2 cellular contexts compared by ENCODE assay signal in the genomic region with DNA sequence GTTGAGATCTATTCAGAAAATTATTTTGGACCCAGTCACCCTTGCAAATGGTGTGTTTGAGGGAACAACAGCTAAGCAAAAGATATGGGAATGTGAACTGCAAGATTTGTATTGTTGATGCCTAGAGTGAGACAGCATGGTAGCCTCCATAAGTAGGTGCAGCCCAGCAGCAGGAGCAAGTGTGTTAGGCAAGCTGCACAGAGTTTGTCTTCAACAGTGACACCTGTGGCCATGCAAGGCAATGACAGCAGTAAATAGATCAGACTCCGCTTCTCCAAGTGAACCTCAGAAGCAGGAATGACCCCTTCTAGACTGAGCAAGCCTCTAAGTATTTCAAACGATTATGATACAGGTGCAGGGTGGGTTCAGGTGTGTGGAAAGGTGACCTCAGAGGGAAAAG.
TF ChIP-seq lines count a peak whose summit lies in the region.

No MANE protein-coding gene starts in this region.

TF ChIP-seq in SK-N-SH, 30 proteins besides CTCF, POLR2A, EP300 and RAD21 (continued from another document):
- TF ChIP-seq, protein P1, sequence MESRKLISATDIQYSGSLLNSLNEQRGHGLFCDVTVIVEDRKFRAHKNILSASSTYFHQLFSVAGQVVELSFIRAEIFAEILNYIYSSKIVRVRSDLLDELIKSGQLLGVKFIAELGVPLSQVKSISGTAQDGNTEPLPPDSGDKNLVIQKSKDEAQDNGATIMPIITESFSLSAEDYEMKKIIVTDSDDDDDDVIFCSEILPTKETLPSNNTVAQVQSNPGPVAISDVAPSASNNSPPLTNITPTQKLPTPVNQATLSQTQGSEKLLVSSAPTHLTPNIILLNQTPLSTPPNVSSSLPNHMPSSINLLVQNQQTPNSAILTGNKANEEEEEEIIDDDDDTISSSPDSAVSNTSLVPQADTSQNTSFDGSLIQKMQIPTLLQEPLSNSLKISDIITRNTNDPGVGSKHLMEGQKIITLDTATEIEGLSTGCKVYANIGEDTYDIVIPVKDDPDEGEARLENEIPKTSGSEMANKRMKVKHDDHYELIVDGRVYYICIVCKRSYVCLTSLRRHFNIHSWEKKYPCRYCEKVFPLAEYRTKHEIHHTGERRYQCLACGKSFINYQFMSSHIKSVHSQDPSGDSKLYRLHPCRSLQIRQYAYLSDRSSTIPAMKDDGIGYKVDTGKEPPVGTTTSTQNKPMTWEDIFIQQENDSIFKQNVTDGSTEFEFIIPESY (IDR thresholded peaks at IDR 0.05; ENCODE audit: borderline replicate concordance, low read depth), result no peak
- TF ChIP-seq TCF12 (IDR thresholded peaks at IDR 0.05) (no peak), NRF1 (IDR thresholded peaks at IDR 0.05; ENCODE audit: low read depth, low read length) (no peak), FOXJ3 (CRISPR knock-in tag; IDR thresholded peaks at IDR 0.05) (no peak), FOSL2 (IDR thresholded peaks at IDR 0.05; ENCODE audit: borderline replicate concordance, low read depth) (no peak), ELF1 (IDR thresholded peaks at IDR 0.05) (no peak), GATA2 (CRISPR knock-in tag; IDR thresholded peaks at IDR 0.05) (no peak), REST (IDR thresholded peaks at IDR 0.05; ENCODE audit: low read depth, low read length) (no peak), POLR2AphosphoS5 (IDR thresholded peaks at IDR 0.05; ENCODE audit: low read depth, low read length) (no peak), JUND (IDR thresholded peaks at IDR 0.05) (no peak), TAF1 (IDR thresholded peaks at IDR 0.05; ENCODE audit: borderline replicate concordance, low read depth, low read length) (no peak), IRF3 (IDR thresholded peaks at IDR 0.05; ENCODE audit: low read depth, low read length) (no peak), RFX5 (IDR thresholded peaks at IDR 0.05; ENCODE audit: low read length) (no peak), NFIC (IDR thresholded peaks at IDR 0.05; ENCODE audit: borderline replicate concordance) (no peak), MEF2A (IDR thresholded peaks at IDR 0.05; ENCODE audit: borderline replicate concordance, low read depth) (no peak)

TF ChIP-seq in SK-N-SH treated with all-trans-retinoic acid at 6 μM for 48 hours, 23 proteins besides CTCF, POLR2A, EP300 and RAD21 (continued from another document):
- TF ChIP-seq, protein P2, sequence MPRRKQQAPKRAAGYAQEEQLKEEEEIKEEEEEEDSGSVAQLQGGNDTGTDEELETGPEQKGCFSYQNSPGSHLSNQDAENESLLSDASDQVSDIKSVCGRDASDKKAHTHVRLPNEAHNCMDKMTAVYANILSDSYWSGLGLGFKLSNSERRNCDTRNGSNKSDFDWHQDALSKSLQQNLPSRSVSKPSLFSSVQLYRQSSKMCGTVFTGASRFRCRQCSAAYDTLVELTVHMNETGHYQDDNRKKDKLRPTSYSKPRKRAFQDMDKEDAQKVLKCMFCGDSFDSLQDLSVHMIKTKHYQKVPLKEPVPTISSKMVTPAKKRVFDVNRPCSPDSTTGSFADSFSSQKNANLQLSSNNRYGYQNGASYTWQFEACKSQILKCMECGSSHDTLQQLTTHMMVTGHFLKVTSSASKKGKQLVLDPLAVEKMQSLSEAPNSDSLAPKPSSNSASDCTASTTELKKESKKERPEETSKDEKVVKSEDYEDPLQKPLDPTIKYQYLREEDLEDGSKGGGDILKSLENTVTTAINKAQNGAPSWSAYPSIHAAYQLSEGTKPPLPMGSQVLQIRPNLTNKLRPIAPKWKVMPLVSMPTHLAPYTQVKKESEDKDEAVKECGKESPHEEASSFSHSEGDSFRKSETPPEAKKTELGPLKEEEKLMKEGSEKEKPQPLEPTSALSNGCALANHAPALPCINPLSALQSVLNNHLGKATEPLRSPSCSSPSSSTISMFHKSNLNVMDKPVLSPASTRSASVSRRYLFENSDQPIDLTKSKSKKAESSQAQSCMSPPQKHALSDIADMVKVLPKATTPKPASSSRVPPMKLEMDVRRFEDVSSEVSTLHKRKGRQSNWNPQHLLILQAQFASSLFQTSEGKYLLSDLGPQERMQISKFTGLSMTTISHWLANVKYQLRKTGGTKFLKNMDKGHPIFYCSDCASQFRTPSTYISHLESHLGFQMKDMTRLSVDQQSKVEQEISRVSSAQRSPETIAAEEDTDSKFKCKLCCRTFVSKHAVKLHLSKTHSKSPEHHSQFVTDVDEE (CRISPR knock-in tag; IDR thresholded peaks at IDR 0.05), result no peak
- TF ChIP-seq, protein P3, sequence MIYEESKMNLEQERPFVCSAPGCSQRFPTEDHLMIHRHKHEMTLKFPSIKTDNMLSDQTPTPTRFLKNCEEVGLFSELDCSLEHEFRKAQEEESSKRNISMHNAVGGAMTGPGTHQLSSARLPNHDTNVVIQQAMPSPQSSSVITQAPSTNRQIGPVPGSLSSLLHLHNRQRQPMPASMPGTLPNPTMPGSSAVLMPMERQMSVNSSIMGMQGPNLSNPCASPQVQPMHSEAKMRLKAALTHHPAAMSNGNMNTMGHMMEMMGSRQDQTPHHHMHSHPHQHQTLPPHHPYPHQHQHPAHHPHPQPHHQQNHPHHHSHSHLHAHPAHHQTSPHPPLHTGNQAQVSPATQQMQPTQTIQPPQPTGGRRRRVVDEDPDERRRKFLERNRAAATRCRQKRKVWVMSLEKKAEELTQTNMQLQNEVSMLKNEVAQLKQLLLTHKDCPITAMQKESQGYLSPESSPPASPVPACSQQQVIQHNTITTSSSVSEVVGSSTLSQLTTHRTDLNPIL (CRISPR knock-in tag; IDR thresholded peaks at IDR 0.05; ENCODE audit: low read depth), result no peak
- TF ChIP-seq, protein P4, sequence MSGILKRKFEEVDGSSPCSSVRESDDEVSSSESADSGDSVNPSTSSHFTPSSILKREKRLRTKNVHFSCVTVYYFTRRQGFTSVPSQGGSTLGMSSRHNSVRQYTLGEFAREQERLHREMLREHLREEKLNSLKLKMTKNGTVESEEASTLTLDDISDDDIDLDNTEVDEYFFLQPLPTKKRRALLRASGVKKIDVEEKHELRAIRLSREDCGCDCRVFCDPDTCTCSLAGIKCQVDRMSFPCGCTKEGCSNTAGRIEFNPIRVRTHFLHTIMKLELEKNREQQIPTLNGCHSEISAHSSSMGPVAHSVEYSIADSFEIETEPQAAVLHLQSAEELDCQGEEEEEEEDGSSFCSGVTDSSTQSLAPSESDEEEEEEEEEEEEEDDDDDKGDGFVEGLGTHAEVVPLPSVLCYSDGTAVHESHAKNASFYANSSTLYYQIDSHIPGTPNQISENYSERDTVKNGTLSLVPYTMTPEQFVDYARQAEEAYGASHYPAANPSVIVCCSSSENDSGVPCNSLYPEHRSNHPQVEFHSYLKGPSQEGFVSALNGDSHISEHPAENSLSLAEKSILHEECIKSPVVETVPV (CRISPR knock-in tag; IDR thresholded peaks at IDR 0.05), result no peak
- no peak for TF ChIP-seq PATZ1 (CRISPR knock-in tag; IDR thresholded peaks at IDR 0.05; ENCODE audit: borderline replicate concordance)
- TF ChIP-seq ZFP3 (CRISPR knock-in tag; IDR thresholded peaks at IDR 0.05), result no peak
- no peak for TF ChIP-seq ZFP30 (CRISPR knock-in tag; IDR thresholded peaks at IDR 0.05)
- no peak for TF ChIP-seq GLIS3 (CRISPR knock-in tag; IDR thresholded peaks at IDR 0.05)
- no peak for TF ChIP-seq TOX (CRISPR knock-in tag; IDR thresholded peaks at IDR 0.05; ENCODE audit: borderline replicate concordance)
- no peak for TF ChIP-seq TCF4 (CRISPR knock-in tag; IDR thresholded peaks at IDR 0.05; ENCODE audit: borderline replicate concordance)
- TF ChIP-seq ZNF70 (CRISPR knock-in tag; IDR thresholded peaks at IDR 0.05), result no peak
- TF ChIP-seq CSDC2 (CRISPR knock-in tag; IDR thresholded peaks at IDR 0.05), result no peak
- no peak for TF ChIP-seq RARB (CRISPR knock-in tag; IDR thresholded peaks at IDR 0.05)
- no peak for TF ChIP-seq BACH2 (CRISPR knock-in tag; IDR thresholded peaks at IDR 0.05; ENCODE audit: borderline replicate concordance)
